Comparison of ENCODE assay signal across 14 cellular contexts in genomic region chr11:87437844-87438223, GRCh38.
A peak's percentile ranks its signal among the peaks of the same experiment; 100 is the strongest.
DNase-seq lines count a peak whose midpoint lies in the region; ATAC-seq lines count a peak whose summit lies in the region.
"Had no signal": no experiment of that assay in that cellular context is flagged by ENCODE, and none has a peak within 500 bp of the region (broad histone marks: within the 10 kb centered on the region; RNA-seq: fewer than 3 reads in every experiment).

No MANE protein-coding gene starts in this region.

- DNase-seq in AG08395 (ENCODE audit: low spot score) (peak; percentile 57), HS-5 (ENCODE audit: low read depth) (peak; percentile 89), amniotic epithelial cell (ENCODE audit: low read depth) (peak; percentile 32), iris pigment epithelial cell (ENCODE audit: low read depth) (peak; percentile 71), iPS-NIHi11 (ENCODE audit: low spot score) (no peak), NCI-H748 treated with DMSO at 0.1 percent for 48 hours (lab: John Stamatoyannopoulos, UW) (no peak)
- DNase-seq in activated CD4-positive, alpha-beta memory T cell treated with anti-CD3 and anti-CD28 coated beads for 36 hours, result no peak
- DNase-seq: activated CD4-positive, alpha-beta T cell treated with anti-CD3 and anti-CD28 coated beads for 1 hour; erythroblast; nucleus accumbens; stimulated activated CD4-positive, alpha-beta T cell treated with anti-CD3 and anti-CD28 coated beads, Interleukin-12 subunit alpha, Interleukin-12 subunit beta, amount 100 ng/mL, for 4 hours; substantia nigra had no signal

- no peak overlapping the region for H3K4me3 Mint-ChIP-seq in activated CD4-positive, alpha-beta memory T cell treated with anti-CD3 and anti-CD28 coated beads for 36 hours

- H3K36me3 Mint-ChIP-seq in activated CD4-positive, alpha-beta memory T cell treated with anti-CD3 and anti-CD28 coated beads for 36 hours, result no peaks in the 10 kb centered on the region
- H3K36me3 Mint-ChIP-seq: activated naive CD4-positive, alpha-beta T cell treated with anti-CD3 and anti-CD28 coated beads, Interleukin-2, amount 50 U/mL, for 72 hours had no signal

- peaks cover 2% of the 10 kb centered on the region for H3K27me3 Mint-ChIP-seq in activated CD4-positive, alpha-beta memory T cell treated with anti-CD3 and anti-CD28 coated beads for 36 hours

- no peak for ATAC-seq in HG03342 (IDR thresholded peaks at IDR 0.05; ENCODE audit: unreplicated experiment)
- ATAC-seq: activated naive CD4-positive, alpha-beta T cell treated with anti-CD3 and anti-CD28 coated beads, Interleukin-2, amount 50 U/mL, for 72 hours had no signal

- POLR2A ChIA-PET in activated CD4-positive, alpha-beta memory T cell treated with anti-CD3 and anti-CD28 coated beads for 36 hours (lab: Charles Lee), result no interaction called here

- no peak overlapping the region for H3K27ac Mint-ChIP-seq in activated CD4-positive, alpha-beta memory T cell treated with anti-CD3 and anti-CD28 coated beads for 36 hours
- H3K27ac Mint-ChIP-seq: activated naive CD4-positive, alpha-beta T cell treated with anti-CD3 and anti-CD28 coated beads, Interleukin-2, amount 50 U/mL, for 72 hours had no signal

- intact Hi-C loops in activated CD4-positive, alpha-beta memory T cell treated with anti-CD3 and anti-CD28 coated beads for 36 hours (cut with micrococcal nuclease), result no loop called here

- CTCF ChIA-PET in activated CD4-positive, alpha-beta memory T cell treated with anti-CD3 and anti-CD28 coated beads for 36 hours (lab: Charles Lee), result no interaction called here

- H3K9me3 Mint-ChIP-seq in activated CD4-positive, alpha-beta memory T cell treated with anti-CD3 and anti-CD28 coated beads for 36 hours, result no peaks in the 10 kb centered on the region
- H3K9me3 Mint-ChIP-seq: activated naive CD4-positive, alpha-beta T cell treated with anti-CD3 and anti-CD28 coated beads, Interleukin-2, amount 50 U/mL, for 72 hours had no signal

- H3K4me1 Mint-ChIP-seq in activated CD4-positive, alpha-beta memory T cell treated with anti-CD3 and anti-CD28 coated beads for 36 hours (ENCODE audit: low read depth), result no peaks in the 10 kb centered on the region

Comparison
In these comparisons a context has a peak if more than half of its experiments do, and no peak if none do; other contexts are left out.
1. DNase-seq: peak in AG08395 (single experiment), HS-5 (single experiment), amniotic epithelial cell (single experiment) and iris pigment epithelial cell (single experiment); none in iPS-NIHi11 (single experiment), NCI-H748 treated with DMSO at 0.1 percent for 48 hours (single experiment) and activated CD4-positive, alpha-beta memory T cell treated with anti-CD3 and anti-CD28 coated beads for 36 hours (single experiment).